ENCODE assay signal across 8 cellular contexts in genomic region chr13:24159921-24160324, GRCh38. TPM values are rescaled to one million over a fixed set of nuclear protein-coding genes. Genes with fewer than 3 reads are reported as not detected.
A peak's percentile ranks its signal among the peaks of the same experiment; 100 is the strongest.
DNase-seq lines count a peak whose midpoint lies in the region; ATAC-seq and TF ChIP-seq lines count a peak whose summit lies in the region.

No MANE protein-coding gene starts in this region.

- no peak overlapping the region for H3K27ac Mint-ChIP-seq in WTC11
- H3K27ac Mint-ChIP-seq in stimulated activated naive B cell treated with anti-CD40 and anti-IgM and Interleukin-4, amounts not matched to agents 10 μg/mL and 1 μg/mL and 100 μg/mL, for 72 hours, result no peak overlapping the region

- peak overlapping the region; percentile 84 for H3K4me3 Mint-ChIP-seq in WTC11
- H3K4me3 Mint-ChIP-seq in stimulated activated naive B cell treated with anti-CD40 and anti-IgM and Interleukin-4, amounts not matched to agents 10 μg/mL and 1 μg/mL and 100 μg/mL, for 72 hours, result peak overlapping the region; percentile 92 to 98

- peaks cover 10% of the 10 kb centered on the region for H3K4me1 ChIP-seq in iPS-15b (ENCODE audit: control insufficient read depth, insufficient read depth, low read length)

- no peaks in the 10 kb centered on the region for H3K9me3 ChIP-seq in iPS-15b (ENCODE audit: control insufficient read depth, insufficient read depth, low read length)

- H3K36me3 ChIP-seq in iPS-15b (ENCODE audit: control insufficient read depth, insufficient read depth, low read length), result peaks cover 3% of the 10 kb centered on the region

- no peak overlapping the region for H3K9ac ChIP-seq in iPS-15b (ENCODE audit: low read depth, low read length)

- no peak for ATAC-seq in WTC11
- ATAC-seq in stimulated activated naive B cell treated with anti-CD40 and anti-IgM and Interleukin-4, amounts not matched to agents 10 μg/mL and 1 μg/mL and 100 μg/mL, for 72 hours (replicated peaks), result no peak

- H3K36me3 Mint-ChIP-seq in WTC11, result peaks cover under 1% of the 10 kb centered on the region; the same call in 1 of the 2 replicates
- H3K36me3 Mint-ChIP-seq in stimulated activated naive B cell treated with anti-CD40 and anti-IgM and Interleukin-4, amounts not matched to agents 10 μg/mL and 1 μg/mL and 100 μg/mL, for 72 hours, result no peaks in the 10 kb centered on the region

- peaks cover 21% of the 10 kb centered on the region for H3K27me3 ChIP-seq in iPS-15b (ENCODE audit: control insufficient read depth, insufficient read depth, low read length)

- in situ Hi-C loops in GM13976 (cut with MboI; ENCODE audit: low sequenced_read_pairs, unreplicated experiment), result no loop called here

- TF ChIP-seq CTCF in WTC11 (IDR thresholded peaks at IDR 0.05) (no peak), GM13976 (IDR thresholded peaks at IDR 0.05; ENCODE audit: borderline replicate concordance, control extremely low read depth, extremely low read depth, insufficient read depth, missing control alignments) (no peak)

- peak overlapping the region; percentile 50 for H3K4me3 ChIP-seq in iPS-15b (ENCODE audit: low read depth, low read length)

- H3K9me3 Mint-ChIP-seq in WTC11, result no peaks in the 10 kb centered on the region
- H3K9me3 Mint-ChIP-seq in stimulated activated naive B cell treated with anti-CD40 and anti-IgM and Interleukin-4, amounts not matched to agents 10 μg/mL and 1 μg/mL and 100 μg/mL, for 72 hours, result no peaks in the 10 kb centered on the region

- peak; percentile 84 for DNase-seq in NCI-H748 (lab: John Stamatoyannopoulos, UW; ENCODE audit: unreplicated experiment)
- DNase-seq in NCI-H748 treated with DMSO at 0.1 percent for 48 hours (lab: John Stamatoyannopoulos, UW), result no peak
- no peak for DNase-seq in WTC11 (ENCODE audit: low spot score)
- DNase-seq in stimulated activated naive B cell treated with anti-CD40 and anti-IgM and Interleukin-4, amounts not matched to agents 10 μg/mL and 1 μg/mL and 100 μg/mL, for 72 hours, result no peak
- DNase-seq in GM13976 (ENCODE audit: low spot score), result no peak
- no peak for DNase-seq in globus pallidus (ENCODE audit: low spot score)
- no peak for DNase-seq in OCI-M2 (lab: John Stamatoyannopoulos, UW; ENCODE audit: unreplicated experiment)

- POLR2A ChIA-PET in WTC11 (lab: Charles Lee), result interaction anchor here (1.0 to 1.3 kb wide), 3 partner anchors 9 to 107 kb away, joined by 3 to 11 read pairs (median 4); no protein-coding TSS in a partner anchor

- H3K4me1 Mint-ChIP-seq in WTC11, result peaks cover 38% of the 10 kb centered on the region
- H3K4me1 Mint-ChIP-seq in stimulated activated naive B cell treated with anti-CD40 and anti-IgM and Interleukin-4, amounts not matched to agents 10 μg/mL and 1 μg/mL and 100 μg/mL, for 72 hours, result peaks cover 12 to 18% of the 10 kb centered on the region in 2 donors

- H3K27me3 Mint-ChIP-seq in WTC11 (ENCODE audit: low read depth), result peaks cover 9% of the 10 kb centered on the region
- peaks cover 23 to 24% of the 10 kb centered on the region in 2 donors for H3K27me3 Mint-ChIP-seq in stimulated activated naive B cell treated with anti-CD40 and anti-IgM and Interleukin-4, amounts not matched to agents 10 μg/mL and 1 μg/mL and 100 μg/mL, for 72 hours

- CTCF ChIA-PET in WTC11 (lab: Charles Lee), result interaction anchor here (0.8 to 2.2 kb wide), 8 partner anchors 11 to 199 kb away, joined by 3 to 22 read pairs (median 7); no protein-coding TSS in a partner anchor

TF ChIP-seq in WTC11, 78 proteins besides CTCF, POLR2A, EP300 and RAD21:
- TF ChIP-seq NR2C2 (CRISPR knock-in tag; IDR thresholded peaks at IDR 0.05) (no peak), ETV6 (CRISPR knock-in tag; IDR thresholded peaks at IDR 0.05) (no peak), TEAD1 (CRISPR knock-in tag; IDR thresholded peaks at IDR 0.05) (no peak), ZNF219 (CRISPR knock-in tag; IDR thresholded peaks at IDR 0.05; ENCODE audit: borderline replicate concordance) (no peak), TP53 (CRISPR knock-in tag; IDR thresholded peaks at IDR 0.05) (no peak), ZBTB21 (CRISPR knock-in tag; IDR thresholded peaks at IDR 0.05; ENCODE audit: borderline replicate concordance) (no peak), NR3C1 (CRISPR knock-in tag; conservative IDR thresholded peaks at IDR 0.05; ENCODE audit: low read depth) (no peak), ATF1 (CRISPR knock-in tag; IDR thresholded peaks at IDR 0.05) (no peak)
- TF ChIP-seq, protein P1, sequence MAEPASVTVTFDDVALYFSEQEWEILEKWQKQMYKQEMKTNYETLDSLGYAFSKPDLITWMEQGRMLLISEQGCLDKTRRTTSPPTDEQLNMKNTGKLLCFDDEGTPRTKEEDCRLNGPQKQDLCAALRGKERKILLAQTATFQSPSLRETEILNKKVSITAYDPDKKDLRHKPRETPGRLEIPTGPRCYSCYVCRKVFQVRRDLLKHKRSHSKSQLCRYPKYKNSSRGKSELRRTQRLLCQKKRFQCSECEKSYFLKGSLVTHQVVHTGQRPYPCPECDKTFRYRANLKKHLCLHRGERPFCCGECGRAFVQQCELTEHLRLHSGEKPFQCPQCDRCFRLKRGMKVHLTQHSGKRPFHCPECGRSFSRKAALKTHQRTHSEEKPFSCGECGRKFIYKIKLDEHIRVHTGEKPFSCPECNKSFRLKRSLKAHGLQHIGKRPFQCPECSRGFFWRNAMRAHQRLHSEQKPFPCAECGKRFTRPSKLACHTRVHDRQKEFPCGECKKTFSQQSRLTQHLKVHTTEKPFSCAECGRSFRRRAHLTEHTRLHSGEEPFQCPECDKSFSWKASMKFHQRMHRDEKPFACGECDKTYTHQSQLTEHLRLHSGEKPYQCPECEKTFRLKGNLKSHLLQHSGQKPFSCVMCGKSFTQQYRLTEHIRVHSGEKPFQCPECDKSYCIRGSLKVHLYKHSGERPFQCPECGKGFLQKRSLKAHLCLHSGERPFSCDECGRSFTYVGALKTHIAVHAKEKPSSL (CRISPR knock-in tag; conservative IDR thresholded peaks at IDR 0.05), result no peak
- TF ChIP-seq, protein P2, sequence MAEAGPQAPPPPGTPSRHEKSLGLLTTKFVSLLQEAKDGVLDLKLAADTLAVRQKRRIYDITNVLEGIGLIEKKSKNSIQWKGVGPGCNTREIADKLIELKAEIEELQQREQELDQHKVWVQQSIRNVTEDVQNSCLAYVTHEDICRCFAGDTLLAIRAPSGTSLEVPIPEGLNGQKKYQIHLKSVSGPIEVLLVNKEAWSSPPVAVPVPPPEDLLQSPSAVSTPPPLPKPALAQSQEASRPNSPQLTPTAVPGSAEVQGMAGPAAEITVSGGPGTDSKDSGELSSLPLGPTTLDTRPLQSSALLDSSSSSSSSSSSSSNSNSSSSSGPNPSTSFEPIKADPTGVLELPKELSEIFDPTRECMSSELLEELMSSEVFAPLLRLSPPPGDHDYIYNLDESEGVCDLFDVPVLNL (CRISPR knock-in tag; IDR thresholded peaks at IDR 0.05; ENCODE audit: borderline replicate concordance, low read depth), result no peak
- TF ChIP-seq, protein P3, sequence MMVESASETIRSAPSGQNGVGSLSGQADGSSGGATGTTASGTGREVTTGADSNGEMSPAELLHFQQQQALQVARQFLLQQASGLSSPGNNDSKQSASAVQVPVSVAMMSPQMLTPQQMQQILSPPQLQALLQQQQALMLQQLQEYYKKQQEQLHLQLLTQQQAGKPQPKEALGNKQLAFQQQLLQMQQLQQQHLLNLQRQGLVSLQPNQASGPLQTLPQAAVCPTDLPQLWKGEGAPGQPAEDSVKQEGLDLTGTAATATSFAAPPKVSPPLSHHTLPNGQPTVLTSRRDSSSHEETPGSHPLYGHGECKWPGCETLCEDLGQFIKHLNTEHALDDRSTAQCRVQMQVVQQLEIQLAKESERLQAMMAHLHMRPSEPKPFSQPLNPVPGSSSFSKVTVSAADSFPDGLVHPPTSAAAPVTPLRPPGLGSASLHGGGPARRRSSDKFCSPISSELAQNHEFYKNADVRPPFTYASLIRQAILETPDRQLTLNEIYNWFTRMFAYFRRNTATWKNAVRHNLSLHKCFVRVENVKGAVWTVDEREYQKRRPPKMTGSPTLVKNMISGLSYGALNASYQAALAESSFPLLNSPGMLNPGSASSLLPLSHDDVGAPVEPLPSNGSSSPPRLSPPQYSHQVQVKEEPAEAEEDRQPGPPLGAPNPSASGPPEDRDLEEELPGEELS (CRISPR knock-in tag; IDR thresholded peaks at IDR 0.05), result no peak
- TF ChIP-seq, protein P4, sequence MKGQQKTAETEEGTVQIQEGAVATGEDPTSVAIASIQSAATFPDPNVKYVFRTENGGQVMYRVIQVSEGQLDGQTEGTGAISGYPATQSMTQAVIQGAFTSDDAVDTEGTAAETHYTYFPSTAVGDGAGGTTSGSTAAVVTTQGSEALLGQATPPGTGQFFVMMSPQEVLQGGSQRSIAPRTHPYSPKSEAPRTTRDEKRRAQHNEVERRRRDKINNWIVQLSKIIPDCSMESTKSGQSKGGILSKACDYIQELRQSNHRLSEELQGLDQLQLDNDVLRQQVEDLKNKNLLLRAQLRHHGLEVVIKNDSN (CRISPR knock-in tag; IDR thresholded peaks at IDR 0.05), result no peak
- TF ChIP-seq, protein P5, sequence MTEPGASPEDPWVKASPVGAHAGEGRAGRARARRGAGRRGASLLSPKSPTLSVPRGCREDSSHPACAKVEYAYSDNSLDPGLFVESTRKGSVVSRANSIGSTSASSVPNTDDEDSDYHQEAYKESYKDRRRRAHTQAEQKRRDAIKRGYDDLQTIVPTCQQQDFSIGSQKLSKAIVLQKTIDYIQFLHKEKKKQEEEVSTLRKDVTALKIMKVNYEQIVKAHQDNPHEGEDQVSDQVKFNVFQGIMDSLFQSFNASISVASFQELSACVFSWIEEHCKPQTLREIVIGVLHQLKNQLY (CRISPR knock-in tag; IDR thresholded peaks at IDR 0.05), result no peak

RNA-seq across cellular contexts. Expression of gene SPATA13, which starts 0.6 kb away (rescaled TPM):
- 22.1 to 29.0 TPM (median 23.1 TPM) in 3 replicates for total RNA-seq in WTC11 (2021)
